1 cellular context compared by ENCODE assay signal in the genomic region with DNA sequence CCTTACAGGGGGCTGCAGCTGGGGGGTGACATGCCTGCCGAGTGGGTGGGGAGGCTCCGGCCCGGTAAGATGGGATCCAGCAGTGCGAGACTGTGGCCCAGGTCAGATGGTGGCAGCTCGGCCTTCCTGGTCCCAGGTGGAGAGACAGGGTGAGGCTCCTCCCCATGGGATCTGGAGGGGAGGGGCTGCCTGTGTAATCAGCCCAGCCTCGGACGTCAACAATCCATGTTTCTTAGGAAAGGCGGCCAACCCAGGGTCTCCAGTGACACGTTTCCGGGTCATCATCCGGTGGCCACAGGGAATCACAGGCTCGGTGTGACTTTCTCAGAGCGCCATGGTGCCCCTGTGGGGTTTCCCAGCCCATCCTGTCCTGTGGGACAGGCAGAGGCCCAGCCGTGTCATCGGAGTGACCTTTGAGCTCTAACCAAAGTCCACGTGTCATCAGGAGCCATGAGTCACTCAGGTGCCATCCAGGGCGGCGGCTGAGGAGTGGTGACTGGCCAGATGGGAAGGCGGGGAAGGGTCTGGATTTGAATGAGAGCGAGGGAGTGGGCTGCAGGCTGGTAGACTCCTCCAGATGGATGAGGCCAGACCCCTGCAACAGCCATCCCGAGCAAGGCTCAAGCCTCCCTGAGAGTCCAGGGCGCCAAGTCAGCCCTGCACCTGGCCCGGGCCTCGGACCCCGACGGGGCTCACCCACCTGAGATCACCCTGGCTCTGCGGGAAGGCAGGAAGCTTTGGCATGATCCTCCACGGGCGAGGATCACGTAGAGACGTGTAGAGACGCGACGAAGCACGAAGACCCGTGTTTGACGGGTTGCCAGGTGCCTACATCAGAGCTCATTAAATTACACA.
A peak's percentile ranks its signal among the peaks of the same experiment; 100 is the strongest.
TF ChIP-seq lines count a peak whose summit lies in the region.

No MANE protein-coding gene starts in this region.

TF ChIP-seq in HepG2, 621 proteins besides CTCF, POLR2A, EP300 and RAD21 (continued from another document and continues in another):
- peak; percentile 93; the same call in 1 of the 2 replicates for TF ChIP-seq ZNF232 (CRISPR knock-in tag; IDR thresholded peaks at IDR 0.05; ENCODE audit: borderline replicate concordance)
- peak; percentile 57; the same call in 1 of the 2 replicates for TF ChIP-seq ZNF619 (CRISPR knock-in tag; IDR thresholded peaks at IDR 0.05)
- TF ChIP-seq, protein P1, sequence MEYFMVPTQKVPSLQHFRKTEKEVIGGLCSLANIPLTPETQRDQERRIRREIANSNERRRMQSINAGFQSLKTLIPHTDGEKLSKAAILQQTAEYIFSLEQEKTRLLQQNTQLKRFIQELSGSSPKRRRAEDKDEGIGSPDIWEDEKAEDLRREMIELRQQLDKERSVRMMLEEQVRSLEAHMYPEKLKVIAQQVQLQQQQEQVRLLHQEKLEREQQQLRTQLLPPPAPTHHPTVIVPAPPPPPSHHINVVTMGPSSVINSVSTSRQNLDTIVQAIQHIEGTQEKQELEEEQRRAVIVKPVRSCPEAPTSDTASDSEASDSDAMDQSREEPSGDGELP (IDR thresholded peaks at IDR 0.05; ENCODE audit: borderline replicate concordance, low read depth), result peak; percentile 93; the same call in 1 of the 2 replicates
- TF ChIP-seq BCLAF1 (IDR thresholded peaks at IDR 0.05), result no peak
- TF ChIP-seq RCOR2 (CRISPR knock-in tag; IDR thresholded peaks at IDR 0.05), result peak; percentile 90
- TF ChIP-seq AGO1 (IDR thresholded peaks at IDR 0.05; ENCODE audit: low read depth, low read length, poor library complexity, severe bottlenecking), result peak; percentile 88
- TF ChIP-seq MXD4 (CRISPR knock-in tag; IDR thresholded peaks at IDR 0.05), result peak; percentile 55; the same call in 1 of the 2 replicates
- peak; percentile 88 for TF ChIP-seq SALL1 (CRISPR knock-in tag; IDR thresholded peaks at IDR 0.05)
- no peak for TF ChIP-seq NFIC (IDR thresholded peaks at IDR 0.05; ENCODE audit: low read length)
- TF ChIP-seq, protein P2, sequence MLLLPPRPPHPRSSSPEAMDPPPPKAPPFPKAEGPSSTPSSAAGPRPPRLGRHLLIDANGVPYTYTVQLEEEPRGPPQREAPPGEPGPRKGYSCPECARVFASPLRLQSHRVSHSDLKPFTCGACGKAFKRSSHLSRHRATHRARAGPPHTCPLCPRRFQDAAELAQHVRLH (CRISPR knock-in tag; IDR thresholded peaks at IDR 0.05; ENCODE audit: borderline replicate concordance, low read depth), result peak; percentile 91
- peak; percentile 44 for TF ChIP-seq ZNF781 (CRISPR knock-in tag; IDR thresholded peaks at IDR 0.05; ENCODE audit: borderline replicate concordance, not compliant biosample characterization)
- TF ChIP-seq SP2 (CRISPR knock-in tag; IDR thresholded peaks at IDR 0.05), result no peak
- 0 out of 2 replicates have a peak, but pooled peaks have one; percentile 33 for TF ChIP-seq KMT2A (CRISPR knock-in tag; IDR thresholded peaks at IDR 0.05)
- TF ChIP-seq KLF9 (CRISPR knock-in tag; IDR thresholded peaks at IDR 0.05; ENCODE audit: low read depth), result peak; percentile 44; the same call in 1 of the 2 replicates
- TF ChIP-seq ZKSCAN1 (IDR thresholded peaks at IDR 0.05; ENCODE audit: low read length), result 0 out of 2 replicates have a peak, but pooled peaks have one; percentile 12
- TF ChIP-seq ZNF703 (CRISPR knock-in tag; IDR thresholded peaks at IDR 0.05; ENCODE audit: borderline replicate concordance), result peak; percentile 47; the same call in 1 of the 2 replicates
- TF ChIP-seq KDM4B (CRISPR knock-in tag; IDR thresholded peaks at IDR 0.05), result 0 out of 2 replicates have a peak, but pooled peaks have one; percentile 47
- peak; percentile 58; the same call in 1 of the 2 replicates for TF ChIP-seq NFKBIZ (CRISPR knock-in tag; IDR thresholded peaks at IDR 0.05)
- peak; percentile 78; the same call in 1 of the 2 replicates for TF ChIP-seq GFI1 (CRISPR knock-in tag; IDR thresholded peaks at IDR 0.05; ENCODE audit: borderline replicate concordance)
- no peak for TF ChIP-seq GABPA (IDR thresholded peaks at IDR 0.05; ENCODE audit: low read depth, low read length)
- TF ChIP-seq GABPA (CRISPR knock-in tag; IDR thresholded peaks at IDR 0.05; ENCODE audit: low read depth), result peak; percentile 91
- peak; percentile 87 for TF ChIP-seq ZNF792 (CRISPR knock-in tag; IDR thresholded peaks at IDR 0.05)
- TF ChIP-seq RAD51 (IDR thresholded peaks at IDR 0.05; ENCODE audit: borderline replicate concordance), result 0 out of 2 replicates have a peak, but pooled peaks have one; percentile 16
- TF ChIP-seq TP53 (CRISPR knock-in tag; conservative IDR thresholded peaks at IDR 0.05), result 0 out of 2 replicates have a peak, but pooled peaks have one; percentile 60
- TF ChIP-seq, protein P3, sequence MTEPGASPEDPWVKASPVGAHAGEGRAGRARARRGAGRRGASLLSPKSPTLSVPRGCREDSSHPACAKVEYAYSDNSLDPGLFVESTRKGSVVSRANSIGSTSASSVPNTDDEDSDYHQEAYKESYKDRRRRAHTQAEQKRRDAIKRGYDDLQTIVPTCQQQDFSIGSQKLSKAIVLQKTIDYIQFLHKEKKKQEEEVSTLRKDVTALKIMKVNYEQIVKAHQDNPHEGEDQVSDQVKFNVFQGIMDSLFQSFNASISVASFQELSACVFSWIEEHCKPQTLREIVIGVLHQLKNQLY (CRISPR knock-in tag; IDR thresholded peaks at IDR 0.05), result peak; percentile 97
- TF ChIP-seq, protein P4, sequence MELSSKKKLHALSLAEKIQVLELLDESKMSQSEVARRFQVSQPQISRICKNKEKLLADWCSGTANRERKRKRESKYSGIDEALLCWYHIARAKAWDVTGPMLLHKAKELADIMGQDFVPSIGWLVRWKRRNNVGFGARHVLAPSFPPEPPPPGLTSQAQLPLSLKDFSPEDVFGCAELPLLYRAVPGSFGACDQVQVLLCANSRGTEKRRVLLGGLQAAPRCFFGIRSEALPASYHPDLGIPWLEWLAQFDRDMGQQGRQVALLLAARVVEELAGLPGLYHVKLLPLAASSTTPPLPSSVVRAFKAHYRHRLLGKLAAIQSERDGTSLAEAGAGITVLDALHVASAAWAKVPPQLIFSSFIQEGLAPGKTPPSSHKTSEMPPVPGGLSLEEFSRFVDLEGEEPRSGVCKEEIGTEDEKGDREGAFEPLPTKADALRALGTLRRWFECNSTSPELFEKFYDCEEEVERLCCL (CRISPR knock-in tag; IDR thresholded peaks at IDR 0.05; ENCODE audit: borderline replicate concordance), result peak; percentile 82; the same call in 1 of the 2 replicates
- TF ChIP-seq MTA1 (CRISPR knock-in tag; IDR thresholded peaks at IDR 0.05; ENCODE audit: borderline replicate concordance), result peak; percentile 99
- no peak for TF ChIP-seq NR0B2 (CRISPR knock-in tag; IDR thresholded peaks at IDR 0.05)
- TF ChIP-seq, protein P5, sequence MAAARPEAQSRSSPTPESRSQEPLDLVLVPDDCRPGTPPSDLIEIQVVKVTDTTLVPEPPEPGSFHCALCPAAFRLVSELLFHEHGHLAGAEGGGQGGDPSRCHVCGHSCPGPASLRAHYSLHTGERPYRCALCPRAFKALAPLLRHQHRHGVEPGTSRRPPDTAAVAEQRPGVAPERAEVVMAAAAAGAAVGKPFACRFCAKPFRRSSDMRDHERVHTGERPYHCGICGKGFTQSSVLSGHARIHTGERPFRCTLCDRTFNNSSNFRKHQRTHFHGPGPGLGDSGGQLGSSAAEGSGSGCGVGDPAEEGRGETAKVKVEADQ (CRISPR knock-in tag; IDR thresholded peaks at IDR 0.05; ENCODE audit: borderline replicate concordance), result 0 out of 2 replicates have a peak, but pooled peaks have one; percentile 51
- TF ChIP-seq, protein P6, sequence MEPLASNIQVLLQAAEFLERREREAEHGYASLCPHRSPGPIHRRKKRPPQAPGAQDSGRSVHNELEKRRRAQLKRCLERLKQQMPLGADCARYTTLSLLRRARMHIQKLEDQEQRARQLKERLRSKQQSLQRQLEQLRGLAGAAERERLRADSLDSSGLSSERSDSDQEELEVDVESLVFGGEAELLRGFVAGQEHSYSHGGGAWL (CRISPR knock-in tag; IDR thresholded peaks at IDR 0.05), result peak; percentile 65; the same call in 1 of the 2 replicates
- no peak for TF ChIP-seq HNRNPK (IDR thresholded peaks at IDR 0.05; ENCODE audit: low read depth, low read length, poor library complexity, severe bottlenecking)
- TF ChIP-seq, protein P7, sequence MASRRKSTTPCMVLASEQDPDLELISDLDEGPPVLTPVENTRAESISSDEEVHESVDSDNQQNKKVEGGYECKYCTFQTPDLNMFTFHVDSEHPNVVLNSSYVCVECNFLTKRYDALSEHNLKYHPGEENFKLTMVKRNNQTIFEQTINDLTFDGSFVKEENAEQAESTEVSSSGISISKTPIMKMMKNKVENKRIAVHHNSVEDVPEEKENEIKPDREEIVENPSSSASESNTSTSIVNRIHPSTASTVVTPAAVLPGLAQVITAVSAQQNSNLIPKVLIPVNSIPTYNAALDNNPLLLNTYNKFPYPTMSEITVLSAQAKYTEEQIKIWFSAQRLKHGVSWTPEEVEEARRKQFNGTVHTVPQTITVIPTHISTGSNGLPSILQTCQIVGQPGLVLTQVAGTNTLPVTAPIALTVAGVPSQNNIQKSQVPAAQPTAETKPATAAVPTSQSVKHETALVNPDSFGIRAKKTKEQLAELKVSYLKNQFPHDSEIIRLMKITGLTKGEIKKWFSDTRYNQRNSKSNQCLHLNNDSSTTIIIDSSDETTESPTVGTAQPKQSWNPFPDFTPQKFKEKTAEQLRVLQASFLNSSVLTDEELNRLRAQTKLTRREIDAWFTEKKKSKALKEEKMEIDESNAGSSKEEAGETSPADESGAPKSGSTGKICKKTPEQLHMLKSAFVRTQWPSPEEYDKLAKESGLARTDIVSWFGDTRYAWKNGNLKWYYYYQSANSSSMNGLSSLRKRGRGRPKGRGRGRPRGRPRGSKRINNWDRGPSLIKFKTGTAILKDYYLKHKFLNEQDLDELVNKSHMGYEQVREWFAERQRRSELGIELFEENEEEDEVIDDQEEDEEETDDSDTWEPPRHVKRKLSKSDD (CRISPR knock-in tag; IDR thresholded peaks at IDR 0.05; ENCODE audit: low read depth), result peak; percentile 90
- TF ChIP-seq, protein P8, sequence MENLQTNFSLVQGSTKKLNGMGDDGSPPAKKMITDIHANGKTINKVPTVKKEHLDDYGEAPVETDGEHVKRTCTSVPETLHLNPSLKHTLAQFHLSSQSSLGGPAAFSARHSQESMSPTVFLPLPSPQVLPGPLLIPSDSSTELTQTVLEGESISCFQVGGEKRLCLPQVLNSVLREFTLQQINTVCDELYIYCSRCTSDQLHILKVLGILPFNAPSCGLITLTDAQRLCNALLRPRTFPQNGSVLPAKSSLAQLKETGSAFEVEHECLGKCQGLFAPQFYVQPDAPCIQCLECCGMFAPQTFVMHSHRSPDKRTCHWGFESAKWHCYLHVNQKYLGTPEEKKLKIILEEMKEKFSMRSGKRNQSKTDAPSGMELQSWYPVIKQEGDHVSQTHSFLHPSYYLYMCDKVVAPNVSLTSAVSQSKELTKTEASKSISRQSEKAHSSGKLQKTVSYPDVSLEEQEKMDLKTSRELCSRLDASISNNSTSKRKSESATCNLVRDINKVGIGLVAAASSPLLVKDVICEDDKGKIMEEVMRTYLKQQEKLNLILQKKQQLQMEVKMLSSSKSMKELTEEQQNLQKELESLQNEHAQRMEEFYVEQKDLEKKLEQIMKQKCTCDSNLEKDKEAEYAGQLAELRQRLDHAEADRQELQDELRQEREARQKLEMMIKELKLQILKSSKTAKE (CRISPR knock-in tag; IDR thresholded peaks at IDR 0.05; ENCODE audit: borderline replicate concordance), result peak; percentile 85
- no peak for TF ChIP-seq ATAD3A (CRISPR knock-in tag; IDR thresholded peaks at IDR 0.05)
- no peak for TF ChIP-seq ZNF558 (CRISPR knock-in tag; IDR thresholded peaks at IDR 0.05; ENCODE audit: borderline replicate concordance)
- TF ChIP-seq GATAD2A (CRISPR knock-in tag; IDR thresholded peaks at IDR 0.05), result peak; percentile 93
- TF ChIP-seq BORCS8-MEF2B (CRISPR knock-in tag; IDR thresholded peaks at IDR 0.05), result no peak; the same call in 1 of the 2 replicates
- TF ChIP-seq YEATS4 (CRISPR knock-in tag; IDR thresholded peaks at IDR 0.05; ENCODE audit: borderline replicate concordance), result peak; percentile 95
- peak; percentile 83 for TF ChIP-seq REPIN1 (CRISPR knock-in tag; IDR thresholded peaks at IDR 0.05; ENCODE audit: borderline replicate concordance, low read depth)
- TF ChIP-seq, protein P9, sequence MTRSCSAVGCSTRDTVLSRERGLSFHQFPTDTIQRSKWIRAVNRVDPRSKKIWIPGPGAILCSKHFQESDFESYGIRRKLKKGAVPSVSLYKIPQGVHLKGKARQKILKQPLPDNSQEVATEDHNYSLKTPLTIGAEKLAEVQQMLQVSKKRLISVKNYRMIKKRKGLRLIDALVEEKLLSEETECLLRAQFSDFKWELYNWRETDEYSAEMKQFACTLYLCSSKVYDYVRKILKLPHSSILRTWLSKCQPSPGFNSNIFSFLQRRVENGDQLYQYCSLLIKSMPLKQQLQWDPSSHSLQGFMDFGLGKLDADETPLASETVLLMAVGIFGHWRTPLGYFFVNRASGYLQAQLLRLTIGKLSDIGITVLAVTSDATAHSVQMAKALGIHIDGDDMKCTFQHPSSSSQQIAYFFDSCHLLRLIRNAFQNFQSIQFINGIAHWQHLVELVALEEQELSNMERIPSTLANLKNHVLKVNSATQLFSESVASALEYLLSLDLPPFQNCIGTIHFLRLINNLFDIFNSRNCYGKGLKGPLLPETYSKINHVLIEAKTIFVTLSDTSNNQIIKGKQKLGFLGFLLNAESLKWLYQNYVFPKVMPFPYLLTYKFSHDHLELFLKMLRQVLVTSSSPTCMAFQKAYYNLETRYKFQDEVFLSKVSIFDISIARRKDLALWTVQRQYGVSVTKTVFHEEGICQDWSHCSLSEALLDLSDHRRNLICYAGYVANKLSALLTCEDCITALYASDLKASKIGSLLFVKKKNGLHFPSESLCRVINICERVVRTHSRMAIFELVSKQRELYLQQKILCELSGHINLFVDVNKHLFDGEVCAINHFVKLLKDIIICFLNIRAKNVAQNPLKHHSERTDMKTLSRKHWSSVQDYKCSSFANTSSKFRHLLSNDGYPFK (CRISPR knock-in tag; IDR thresholded peaks at IDR 0.05; ENCODE audit: borderline replicate concordance), result peak; percentile 80; the same call in 1 of the 2 replicates
- TF ChIP-seq CEBPB (IDR thresholded peaks at IDR 0.05; ENCODE audit: borderline replicate concordance, low read depth, low read length), result 0 out of 2 replicates have a peak, but pooled peaks have one; percentile 26
